ENCODE assay signal across 8 cellular contexts in the genomic region with DNA sequence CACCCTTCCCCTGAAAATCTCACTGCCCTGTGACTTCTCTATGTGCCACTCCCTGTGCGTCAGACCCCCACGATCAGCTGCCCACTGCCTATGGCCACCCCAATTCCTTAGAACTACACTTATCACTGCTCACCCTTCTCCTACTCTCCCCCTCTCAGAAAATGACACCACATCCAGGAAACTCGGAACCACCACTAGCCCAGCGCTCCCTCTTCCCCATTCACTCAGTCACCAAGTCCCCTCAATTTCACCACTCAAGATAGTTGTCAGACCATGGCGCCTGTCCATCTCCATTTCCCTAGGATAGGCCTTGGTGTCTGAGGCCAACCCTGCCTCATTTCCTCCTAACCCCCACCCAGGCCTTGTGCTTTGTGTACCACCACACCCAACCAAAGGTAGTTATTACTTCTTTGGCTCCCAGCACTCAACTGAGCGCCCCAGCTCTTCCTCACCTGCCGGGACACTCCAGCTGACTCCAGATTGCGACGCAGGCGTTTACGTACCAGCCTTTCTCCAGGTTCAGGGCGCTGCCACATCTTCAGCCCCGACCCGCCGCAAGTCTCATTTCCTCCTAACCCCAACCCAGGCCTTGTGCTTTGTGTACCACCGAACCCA. TPM values are rescaled to one million over a fixed set of nuclear protein-coding genes. Genes with fewer than 3 reads are reported as not detected.
DNase-seq lines count a peak whose midpoint lies in the region; ATAC-seq, FAIRE-seq and TF ChIP-seq lines count a peak whose summit lies in the region.
"Not testable (repeated sequence)": the region's sequence is repeated elsewhere in the genome, so short reads cannot be mapped to it uniquely, and the experiment has no call there.

No MANE protein-coding gene starts in this region.

- not testable (repeated sequence) for FAIRE-seq in small intestine (lab: Jason Lieb, UNC)

- H2BK120ac ChIP-seq in mesenchymal stem cell (ENCODE audit: low read depth, low read length), result not testable (repeated sequence)

- peak overlapping the region; percentile 81 for H4K91ac ChIP-seq in mesenchymal stem cell (ENCODE audit: low read length)

- peak overlapping the region; percentile 87 for H3K4me3 ChIP-seq in BE2C (ENCODE audit: low read depth, low read length)
- peak overlapping the region; percentile 86 to 98 (median 94) for H3K4me3 ChIP-seq in Peyer's patch
- peak overlapping the region; percentile 31 to 83 (median 68) for H3K4me3 ChIP-seq in adrenal gland
- H3K4me3 ChIP-seq in fibroblast of mammary gland (ENCODE audit: control insufficient read depth, low read depth, low read length), result peak overlapping the region; percentile 86
- H3K4me3 ChIP-seq in mesenchymal stem cell (ENCODE audit: insufficient read depth in 1 of 2, low read depth in 1 of 2, low read length in 2 of 2), result peak overlapping the region; percentile 74 to 97
- H3K4me3 ChIP-seq in small intestine (ENCODE audit: low read depth in 1 of 2, low read length in 2 of 2), result peak overlapping the region; percentile 59 to 79

- H3K23ac ChIP-seq in mesenchymal stem cell (ENCODE audit: low read length in 2 of 2), result not testable (repeated sequence)

- peaks cover 45% of the 10 kb centered on the region for H3K79me1 ChIP-seq in mesenchymal stem cell (replicated peaks; ENCODE audit: low read length, poor library complexity, severe bottlenecking)

- peak overlapping the region; percentile 46 for H2BK15ac ChIP-seq in mesenchymal stem cell (ENCODE audit: low read depth, poor library complexity, severe bottlenecking)

- H2BK12ac ChIP-seq in mesenchymal stem cell (ENCODE audit: low read length in 2 of 2), result not testable (repeated sequence)

- ATAC-seq in GM19455 (IDR thresholded peaks at IDR 0.05; ENCODE audit: unreplicated experiment) (peak; percentile 7), HG03108 (IDR thresholded peaks at IDR 0.05; ENCODE audit: unreplicated experiment) (peak; percentile 6)

- peak overlapping the region; percentile 59 for H3K4me2 ChIP-seq in mesenchymal stem cell (ENCODE audit: low read length, poor library complexity, severe bottlenecking)

- not testable (repeated sequence) for H3K27me3 ChIP-seq in BE2C; Peyer's patch; adrenal gland; mesenchymal stem cell (ENCODE audit: control insufficient read depth in 1 of 2, insufficient read depth in 1 of 2, low read length in 2 of 2); small intestine (ENCODE audit: control insufficient read depth in 2 of 2, insufficient read depth in 2 of 2, low read length in 2 of 2)

- not testable (repeated sequence) for H3K4ac ChIP-seq in mesenchymal stem cell (ENCODE audit: low read depth in 1 of 2, low read length in 2 of 2)

- not testable (repeated sequence) for H2AK5ac ChIP-seq in mesenchymal stem cell (ENCODE audit: low read length, severe bottlenecking)

- not testable (repeated sequence) for TF ChIP-seq CTCF in BE2C (IDR thresholded peaks at IDR 0.05; ENCODE audit: low read depth, low read length); Peyer's patch (IDR thresholded peaks at IDR 0.05); adrenal gland (IDR thresholded peaks at IDR 0.05); fibroblast of mammary gland (conservative IDR thresholded peaks at IDR 0.05; ENCODE audit: control insufficient read depth, insufficient read depth, low read depth, low read length)

- H3K4me1 ChIP-seq in BE2C, result not testable (repeated sequence)
- peaks cover 0 to 25% (median 4%) of the 10 kb centered on the region in 4 donors for H3K4me1 ChIP-seq in Peyer's patch
- peaks cover 9 to 43% of the 10 kb centered on the region in 2 donors for H3K4me1 ChIP-seq in adrenal gland (replicated peaks in 1 of 2)
- peaks cover 13% of the 10 kb centered on the region for H3K4me1 ChIP-seq in mesenchymal stem cell (ENCODE audit: control insufficient read depth, insufficient read depth, low read depth, low read length)
- H3K4me1 ChIP-seq in small intestine (ENCODE audit: control insufficient read depth in 2 of 2, insufficient read depth in 1 of 2, low read depth in 1 of 2, low read length in 1 of 2), result peaks cover 15 to 16% of the 10 kb centered on the region in 2 donors

- not testable (repeated sequence) for H3K9me3 ChIP-seq in BE2C; Peyer's patch; adrenal gland (replicated peaks in 1 of 3); mesenchymal stem cell (ENCODE audit: control insufficient read depth, low read length); small intestine (ENCODE audit: control insufficient read depth, low read depth)

- peak overlapping the region; percentile 71 to 83 for H3K18ac ChIP-seq in mesenchymal stem cell (ENCODE audit: low read depth in 1 of 2, low read length in 2 of 2)

- H3K27ac ChIP-seq in Peyer's patch (peak overlapping the region; percentile 78 to 95 (median 94)), adrenal gland (peak overlapping the region in 4 of 5 donors; percentile 77 to 87 (median 86)), mesenchymal stem cell (ENCODE audit: low read length, poor library complexity, severe bottlenecking) (peak overlapping the region; percentile 22), small intestine (ENCODE audit: low read depth in 1 of 2, low read length in 1 of 2) (peak overlapping the region; percentile 93 to 95)

- H3K14ac ChIP-seq in mesenchymal stem cell (ENCODE audit: low read length in 2 of 2), result peak overlapping the region; percentile 57 to 92

- WGBS in adrenal gland, 4 donors, result 10 to 17% (median 14%) methylated on average over 12 to 16 of the region's 16 CpGs
- 20% methylated on average over 16 of the region's 16 CpGs for WGBS in mesenchymal stem cell
- 3 to 16% (median 7%) methylated on average over 16 of the region's 16 CpGs for WGBS in small intestine, 3 donors

- peak overlapping the region; percentile 90 for H4K8ac ChIP-seq in mesenchymal stem cell (ENCODE audit: low read length)

- not testable (repeated sequence) for DNase-seq in BE2C; fibroblast of mammary gland (ENCODE audit: low read depth); mesenchymal stem cell; small intestine
- DNase-seq in Peyer's patch, result peak in 1 of 3 donors; percentile 60
- DNase-seq in adrenal gland, result peak in 2 of 7 donors; percentile 26 to 29

- H2BK5ac ChIP-seq in mesenchymal stem cell (ENCODE audit: low read depth, low read length, poor library complexity, severe bottlenecking), result not testable (repeated sequence)

- H3K9ac ChIP-seq in mesenchymal stem cell (ENCODE audit: low read length), result peak overlapping the region; percentile 98

- H3K36me3 ChIP-seq in BE2C; adrenal gland (replicated peaks in 1 of 2); small intestine (ENCODE audit: control insufficient read depth in 2 of 2, insufficient read depth in 2 of 2, low read length in 2 of 2): not testable (repeated sequence)
- peaks cover 0 to 28% (median 0%) of the 10 kb centered on the region in 3 donors for H3K36me3 ChIP-seq in Peyer's patch
- H3K36me3 ChIP-seq in mesenchymal stem cell (ENCODE audit: control insufficient read depth in 1 of 2, insufficient read depth in 2 of 2, low read depth in 1 of 2, low read length in 2 of 2), result peaks cover 24 to 43% of the 10 kb centered on the region in 2 experiments

- intact Hi-C loops in adrenal gland (cut with DNase I), result not testable (repeated sequence)

- TF ChIP-seq POLR2A in Peyer's patch (IDR thresholded peaks at IDR 0.05), result peak in 1 of 2 donors; percentile 69
- peak in 1 of 2 donors; percentile 56 for TF ChIP-seq POLR2A in adrenal gland (IDR thresholded peaks at IDR 0.05)

- H2AFZ ChIP-seq in mesenchymal stem cell (ENCODE audit: low read depth, low read length), result peak overlapping the region; percentile 83

RNA-seq across cellular contexts. Expression of a gene that starts 0.6 kb away (rescaled TPM):
- 18.9 TPM for polyA plus RNA-seq in BE2C (2012; ENCODE audit: insufficient read depth, insufficient read length, low read depth)
- total RNA-seq in Peyer's patch (100 to 1,000 TPM in 3 of 4 donors, 10 to 100 TPM in 1; 28.1 to 209 (median 132) TPM), adrenal gland (10 to 100 TPM; 13.6 to 39.5 (median 26.4) TPM)
- polyA plus RNA-seq in adrenal gland (10 to 100 TPM; 16.1 to 42.2 (median 20.5) TPM), small intestine (100 to 1,000 TPM in 1 of 3 donors, 10 to 100 TPM in 2; 34.2 to 115 (median 47.0) TPM)
- polyA plus RNA-seq in mesenchymal stem cell (2013, experiment 1 of 2), result 9.2 TPM
- 8.6 TPM for polyA plus RNA-seq in mesenchymal stem cell (2013, experiment 2 of 2)

Comparison
In these comparisons a context has a peak if more than half of its experiments do, and no peak if none do; other contexts are left out.
1. H3K27ac ChIP-seq: peak in every context shown above with its lines; median percentile 94 in Peyer's patch; 94 in small intestine; 86 in adrenal gland; 22 in mesenchymal stem cell.